Comparison of ENCODE assay signal across 2 cellular contexts in genomic region chr15:39786444-39787056, GRCh38.
TF ChIP-seq lines count a peak whose summit lies in the region.

No MANE protein-coding gene starts in this region.

TF ChIP-seq in HCT116, 20 proteins besides CTCF, POLR2A, EP300 and RAD21 (continued from another document):
- TF ChIP-seq ZBTB33 (IDR thresholded peaks at IDR 0.05; ENCODE audit: extremely low read depth, insufficient replicate concordance, low read length) (no peak), SRF (IDR thresholded peaks at IDR 0.05; ENCODE audit: low read depth) (no peak), MAX (IDR thresholded peaks at IDR 0.05) (no peak), YY1 (IDR thresholded peaks at IDR 0.05; ENCODE audit: extremely low read depth, insufficient replicate concordance, low read depth, low read length) (no peak), CEBPB (IDR thresholded peaks at IDR 0.05; ENCODE audit: low read depth) (no peak), REST (IDR thresholded peaks at IDR 0.05; ENCODE audit: low read depth) (no peak), TCF7L2 (IDR thresholded peaks at IDR 0.05; ENCODE audit: borderline replicate concordance, extremely low read depth, insufficient read depth, insufficient read length) (no peak), CBX3 (IDR thresholded peaks at IDR 0.05; ENCODE audit: low read depth) (no peak), ELF1 (IDR thresholded peaks at IDR 0.05; ENCODE audit: borderline replicate concordance, low read depth) (no peak), ZNF274 (IDR thresholded peaks at IDR 0.05; ENCODE audit: low read depth, low read length) (no peak), ZFX (IDR thresholded peaks at IDR 0.05) (no peak), ATF3 (IDR thresholded peaks at IDR 0.05) (no peak), EZH2phosphoT487 (IDR thresholded peaks at IDR 0.05; ENCODE audit: borderline replicate concordance) (no peak), SP1 (IDR thresholded peaks at IDR 0.05; ENCODE audit: low read depth) (no peak), POLR2AphosphoS5 (IDR thresholded peaks at IDR 0.05; ENCODE audit: low read depth, low read length) (no peak), FOSL1 (IDR thresholded peaks at IDR 0.05; ENCODE audit: low read depth) (no peak)
TF ChIP-seq in HCT116: peak in this region for 0.

TF ChIP-seq in K562, 482 proteins besides CTCF, POLR2A, EP300 and RAD21 (continued from another document):
- TF ChIP-seq ETV6 (IDR thresholded peaks at IDR 0.05; ENCODE audit: borderline replicate concordance in 1 of 2, low read depth in 2 of 2, low read length in 1 of 2) (no peak), ETV6 (CRISPR knock-in tag; IDR thresholded peaks at IDR 0.05; ENCODE audit: borderline replicate concordance) (no peak), PTBP1 (IDR thresholded peaks at IDR 0.05; ENCODE audit: low read depth, low read length) (0 out of 2 replicates have a peak, but pooled peaks have one; percentile 51), NFIC (IDR thresholded peaks at IDR 0.05) (peak; percentile 49), NBN (IDR thresholded peaks at IDR 0.05; ENCODE audit: low read depth) (no peak), POLR3G (IDR thresholded peaks at IDR 0.05; ENCODE audit: extremely low read depth, insufficient read length, insufficient replicate concordance) (no peak), RFX1 (IDR thresholded peaks at IDR 0.05) (no peak), CHD1 (IDR thresholded peaks at IDR 0.05; ENCODE audit: low read length) (no peak), ZNF384 (IDR thresholded peaks at IDR 0.05; ENCODE audit: low read depth, low read length) (peak; percentile 59; the same call in 1 of the 2 replicates), CC2D1A (IDR thresholded peaks at IDR 0.05) (0 out of 2 replicates have a peak, but pooled peaks have one; percentile 40), ERF (CRISPR knock-in tag; IDR thresholded peaks at IDR 0.05) (no peak), SMC3 (conservative IDR thresholded peaks at IDR 0.05; ENCODE audit: insufficient read depth, low read depth, low read length) (peak; percentile 45; the same call in 1 of the 2 replicates)
